In genomic region chr4:36208884-36209473, GRCh38 we compare ENCODE assay signal across 8 cellular contexts. TPM values are rescaled to one million over a fixed set of nuclear protein-coding genes. Genes with fewer than 3 reads are reported as not detected.
DNase-seq lines count a peak whose midpoint lies in the region; ATAC-seq and TF ChIP-seq lines count a peak whose summit lies in the region.
"Had no signal": no experiment of that assay in that cellular context is flagged by ENCODE, and none has a peak within 500 bp of the region (broad histone marks: within the 10 kb centered on the region; RNA-seq: fewer than 3 reads in every experiment).

No MANE protein-coding gene starts in this region.

- WGBS in SK-N-SH (ENCODE audit: low lambda C conversion rate): 8% methylated on average over 4 of the region's 4 CpGs

- no peak overlapping the region for H3K9ac ChIP-seq in SK-N-SH

- CTCF ChIA-PET in SK-N-SH (lab: Yijun Ruan, JAX): no interaction called here

- H3K79me2 ChIP-seq in SK-N-SH (ENCODE audit: insufficient read depth): no peaks in the 10 kb centered on the region

- no peak for TF ChIP-seq EP300 in SK-N-SH (IDR thresholded peaks at IDR 0.05; ENCODE audit: borderline replicate concordance in 1 of 2, low read depth in 1 of 2, low read length in 1 of 2)

- H3K4me2 ChIP-seq in SK-N-SH: no peak overlapping the region

- ATAC-seq in GM18873 (IDR thresholded peaks at IDR 0.05; ENCODE audit: low FRiP score, unreplicated experiment) (peak; percentile 85), GM21786 (IDR thresholded peaks at IDR 0.05; ENCODE audit: unreplicated experiment) (peak; percentile 94)

- H3K36me3 ChIP-seq in SK-N-SH (replicated peaks in 1 of 2; ENCODE audit: control insufficient read depth in 1 of 2, insufficient read depth in 2 of 2, low read length in 1 of 2): no peaks in the 10 kb centered on the region

- no peak for TF ChIP-seq RAD21 in SK-N-SH (IDR thresholded peaks at IDR 0.05; ENCODE audit: low read length)

- no peak for TF ChIP-seq CTCF in SK-N-SH (IDR thresholded peaks at IDR 0.05)

- H3K9me3 ChIP-seq in SK-N-SH: no peaks in the 10 kb centered on the region

- no peaks in the 10 kb centered on the region for H3K27me3 ChIP-seq in SK-N-SH (ENCODE audit: insufficient read depth)

- H3K4me3 ChIP-seq in Jurkat, Clone E6-1 (ENCODE audit: low read length): no peak overlapping the region
- no peak overlapping the region for H3K4me3 ChIP-seq in SK-N-SH (ENCODE audit: low read depth in 2 of 2, low read length in 1 of 2)

- no peaks in the 10 kb centered on the region for H3K9me2 ChIP-seq in SK-N-SH

- H3K27ac ChIP-seq in SK-N-SH (ENCODE audit: low read depth in 2 of 2, low read length in 1 of 2): no peak overlapping the region

- POLR2A ChIA-PET in SK-N-SH (lab: Yijun Ruan, JAX): no interaction called here

- no peaks in the 10 kb centered on the region for H3F3A ChIP-seq in SK-N-SH (replicated peaks; ENCODE audit: insufficient read depth)

- H4K20me1 ChIP-seq in SK-N-SH (ENCODE audit: insufficient read depth): no peaks in the 10 kb centered on the region

- peak; percentile 47 for DNase-seq in Jurkat, Clone E6-1 (ENCODE audit: low read depth, low spot score)
- peak; percentile 54 for DNase-seq in pons (ENCODE audit: low spot score)
- DNase-seq in NCI-H2029 treated with DMSO at 0.1 percent for 48 hours (lab: John Stamatoyannopoulos, UW): no peak
- no peak for DNase-seq in SK-N-SH
- DNase-seq in MV-4-11 (lab: John Stamatoyannopoulos, UW): no peak
- DNase-seq: HCEC 1CT had no signal

- no peaks in the 10 kb centered on the region for H3K4me1 ChIP-seq in SK-N-SH (ENCODE audit: control insufficient read depth in 1 of 2, insufficient read depth in 2 of 2, low read depth in 1 of 2, low read length in 1 of 2)

- no peak overlapping the region for H2AFZ ChIP-seq in SK-N-SH (ENCODE audit: low read depth)

TF ChIP-seq in SK-N-SH, 30 proteins besides CTCF, POLR2A, EP300 and RAD21:
- no peak for TF ChIP-seq GATA2 (CRISPR knock-in tag; IDR thresholded peaks at IDR 0.05)
- no peak for TF ChIP-seq MEF2A (IDR thresholded peaks at IDR 0.05; ENCODE audit: borderline replicate concordance, low read depth)
- TF ChIP-seq, protein P1, sequence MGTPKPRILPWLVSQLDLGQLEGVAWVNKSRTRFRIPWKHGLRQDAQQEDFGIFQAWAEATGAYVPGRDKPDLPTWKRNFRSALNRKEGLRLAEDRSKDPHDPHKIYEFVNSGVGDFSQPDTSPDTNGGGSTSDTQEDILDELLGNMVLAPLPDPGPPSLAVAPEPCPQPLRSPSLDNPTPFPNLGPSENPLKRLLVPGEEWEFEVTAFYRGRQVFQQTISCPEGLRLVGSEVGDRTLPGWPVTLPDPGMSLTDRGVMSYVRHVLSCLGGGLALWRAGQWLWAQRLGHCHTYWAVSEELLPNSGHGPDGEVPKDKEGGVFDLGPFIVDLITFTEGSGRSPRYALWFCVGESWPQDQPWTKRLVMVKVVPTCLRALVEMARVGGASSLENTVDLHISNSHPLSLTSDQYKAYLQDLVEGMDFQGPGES (IDR thresholded peaks at IDR 0.05; ENCODE audit: low read depth, low read length): no peak
- no peak for TF ChIP-seq TCF12 (IDR thresholded peaks at IDR 0.05)
- no peak for TF ChIP-seq TEAD4 (IDR thresholded peaks at IDR 0.05; ENCODE audit: borderline replicate concordance, insufficient read depth)
- TF ChIP-seq FOSL2 (IDR thresholded peaks at IDR 0.05; ENCODE audit: borderline replicate concordance, low read depth): no peak
- no peak for TF ChIP-seq USF2 (IDR thresholded peaks at IDR 0.05; ENCODE audit: borderline replicate concordance, low read depth, low read length)
- TF ChIP-seq MXI1 (IDR thresholded peaks at IDR 0.05; ENCODE audit: low read depth, low read length): no peak
- no peak for TF ChIP-seq JUND (IDR thresholded peaks at IDR 0.05)
- TF ChIP-seq GABPA (IDR thresholded peaks at IDR 0.05; ENCODE audit: low read depth): no peak
- TF ChIP-seq TAF1 (IDR thresholded peaks at IDR 0.05; ENCODE audit: borderline replicate concordance, low read depth, low read length): no peak
- TF ChIP-seq FOXM1 (IDR thresholded peaks at IDR 0.05; ENCODE audit: low read depth): no peak
- no peak for TF ChIP-seq RFX5 (IDR thresholded peaks at IDR 0.05; ENCODE audit: low read length)
- no peak for TF ChIP-seq EZH2phosphoT487 (IDR thresholded peaks at IDR 0.05; ENCODE audit: borderline replicate concordance, low read depth)
- TF ChIP-seq PBX3 (IDR thresholded peaks at IDR 0.05): no peak
- TF ChIP-seq POLR2AphosphoS5 (IDR thresholded peaks at IDR 0.05; ENCODE audit: low read depth, low read length): no peak

RNA-seq across cellular contexts. Expression of gene ARAP2, which starts 35.3 kb away (rescaled TPM):
- 4.0 TPM for polyA plus RNA-seq in Jurkat, Clone E6-1 (2012; ENCODE audit: insufficient read depth, insufficient read length)
- not detected in 2 replicates for polyA plus RNA-seq in SK-N-SH (2012; rRNA removed)
- not detected in 2 replicates for polyA plus RNA-seq in SK-N-SH (2012; cell fraction: cytosol; rRNA removed)
- polyA plus RNA-seq in SK-N-SH (2012; cell fraction: nucleus; rRNA removed): not detected in 2 replicates

Comparison
In these comparisons a context has a peak if more than half of its experiments do, and no peak if none do; other contexts are left out.
1. DNase-seq: peak in Jurkat, Clone E6-1 (single experiment) and pons (single experiment); none in NCI-H2029 treated with DMSO at 0.1 percent for 48 hours (single experiment), SK-N-SH (single experiment) and MV-4-11 (single experiment).